In genomic region chr3:152309031-152309430, GRCh38 we compare ENCODE assay signal across 1 cellular context.
TF ChIP-seq lines count a peak whose summit lies in the region.

No MANE protein-coding gene starts in this region.

TF ChIP-seq in GM12878, 131 proteins besides CTCF, POLR2A, EP300 and RAD21 (continued from another document):
- TF ChIP-seq MEF2A (IDR thresholded peaks at IDR 0.05; ENCODE audit: insufficient read depth, low read depth, low read length) (no peak), FOS (IDR thresholded peaks at IDR 0.05; ENCODE audit: borderline replicate concordance, extremely low read depth, insufficient read length) (no peak), ZNF274 (IDR thresholded peaks at IDR 0.05; ENCODE audit: insufficient read depth, insufficient read length) (no peak), CBFB (IDR thresholded peaks at IDR 0.05; ENCODE audit: low read depth) (no peak), ZZZ3 (IDR thresholded peaks at IDR 0.05; ENCODE audit: control insufficient read depth, insufficient read length, low read depth) (no peak), SP1 (IDR thresholded peaks at IDR 0.05; ENCODE audit: low read depth, low read length) (no peak)
- TF ChIP-seq, protein P1, sequence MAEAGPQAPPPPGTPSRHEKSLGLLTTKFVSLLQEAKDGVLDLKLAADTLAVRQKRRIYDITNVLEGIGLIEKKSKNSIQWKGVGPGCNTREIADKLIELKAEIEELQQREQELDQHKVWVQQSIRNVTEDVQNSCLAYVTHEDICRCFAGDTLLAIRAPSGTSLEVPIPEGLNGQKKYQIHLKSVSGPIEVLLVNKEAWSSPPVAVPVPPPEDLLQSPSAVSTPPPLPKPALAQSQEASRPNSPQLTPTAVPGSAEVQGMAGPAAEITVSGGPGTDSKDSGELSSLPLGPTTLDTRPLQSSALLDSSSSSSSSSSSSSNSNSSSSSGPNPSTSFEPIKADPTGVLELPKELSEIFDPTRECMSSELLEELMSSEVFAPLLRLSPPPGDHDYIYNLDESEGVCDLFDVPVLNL (IDR thresholded peaks at IDR 0.05; ENCODE audit: low read depth, low read length), result no peak
- TF ChIP-seq, protein P2, sequence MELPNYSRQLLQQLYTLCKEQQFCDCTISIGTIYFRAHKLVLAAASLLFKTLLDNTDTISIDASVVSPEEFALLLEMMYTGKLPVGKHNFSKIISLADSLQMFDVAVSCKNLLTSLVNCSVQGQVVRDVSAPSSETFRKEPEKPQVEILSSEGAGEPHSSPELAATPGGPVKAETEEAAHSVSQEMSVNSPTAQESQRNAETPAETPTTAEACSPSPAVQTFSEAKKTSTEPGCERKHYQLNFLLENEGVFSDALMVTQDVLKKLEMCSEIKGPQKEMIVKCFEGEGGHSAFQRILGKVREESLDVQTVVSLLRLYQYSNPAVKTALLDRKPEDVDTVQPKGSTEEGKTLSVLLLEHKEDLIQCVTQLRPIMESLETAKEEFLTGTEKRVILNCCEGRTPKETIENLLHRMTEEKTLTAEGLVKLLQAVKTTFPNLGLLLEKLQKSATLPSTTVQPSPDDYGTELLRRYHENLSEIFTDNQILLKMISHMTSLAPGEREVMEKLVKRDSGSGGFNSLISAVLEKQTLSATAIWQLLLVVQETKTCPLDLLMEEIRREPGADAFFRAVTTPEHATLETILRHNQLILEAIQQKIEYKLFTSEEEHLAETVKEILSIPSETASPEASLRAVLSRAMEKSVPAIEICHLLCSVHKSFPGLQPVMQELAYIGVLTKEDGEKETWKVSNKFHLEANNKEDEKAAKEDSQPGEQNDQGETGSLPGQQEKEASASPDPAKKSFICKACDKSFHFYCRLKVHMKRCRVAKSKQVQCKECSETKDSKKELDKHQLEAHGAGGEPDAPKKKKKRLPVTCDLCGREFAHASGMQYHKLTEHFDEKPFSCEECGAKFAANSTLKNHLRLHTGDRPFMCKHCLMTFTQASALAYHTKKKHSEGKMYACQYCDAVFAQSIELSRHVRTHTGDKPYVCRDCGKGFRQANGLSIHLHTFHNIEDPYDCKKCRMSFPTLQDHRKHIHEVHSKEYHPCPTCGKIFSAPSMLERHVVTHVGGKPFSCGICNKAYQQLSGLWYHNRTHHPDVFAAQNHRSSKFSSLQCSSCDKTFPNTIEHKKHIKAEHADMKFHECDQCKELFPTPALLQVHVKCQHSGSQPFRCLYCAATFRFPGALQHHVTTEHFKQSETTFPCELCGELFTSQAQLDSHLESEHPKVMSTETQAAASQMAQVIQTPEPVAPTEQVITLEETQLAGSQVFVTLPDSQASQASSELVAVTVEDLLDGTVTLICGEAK (IDR thresholded peaks at IDR 0.05; ENCODE audit: borderline replicate concordance), result no peak
